Comparison of ENCODE assay signal across 1 cellular context in the genomic region with DNA sequence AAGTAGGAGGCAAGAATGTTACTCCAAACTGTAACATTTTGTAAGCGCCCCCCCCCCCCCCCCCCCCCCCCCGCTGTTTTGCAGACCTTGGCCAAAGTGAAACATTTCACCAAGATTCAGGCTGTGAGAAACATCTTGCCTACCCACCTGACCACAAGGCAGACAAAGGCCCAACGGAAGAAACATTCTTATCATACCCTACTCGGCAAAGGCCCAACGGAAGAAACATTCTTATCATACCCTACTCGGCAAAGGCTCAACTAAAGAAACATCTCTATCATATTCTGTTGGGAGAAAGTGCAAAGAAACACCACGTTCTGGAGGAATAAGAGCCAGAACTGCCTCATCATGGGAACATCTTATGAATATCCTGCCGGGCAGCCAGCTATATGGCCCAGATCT.
TF ChIP-seq lines count a peak whose summit lies in the region.

No MANE protein-coding gene starts in this region.

TF ChIP-seq in K562, 482 proteins besides CTCF, POLR2A, EP300 and RAD21 (continued from another document and continues in another):
- TF ChIP-seq MTA2 (IDR thresholded peaks at IDR 0.05; ENCODE audit: low read depth): 0 out of 2 replicates have a peak, but pooled peaks have one; percentile 18
- TF ChIP-seq NFRKB (IDR thresholded peaks at IDR 0.05; ENCODE audit: low read depth): peak; percentile 70; the same call in 1 of the 2 replicates
- TF ChIP-seq EHMT2 (IDR thresholded peaks at IDR 0.05): peak; percentile 60; the same call in 1 of the 2 replicates
- TF ChIP-seq, protein P1, sequence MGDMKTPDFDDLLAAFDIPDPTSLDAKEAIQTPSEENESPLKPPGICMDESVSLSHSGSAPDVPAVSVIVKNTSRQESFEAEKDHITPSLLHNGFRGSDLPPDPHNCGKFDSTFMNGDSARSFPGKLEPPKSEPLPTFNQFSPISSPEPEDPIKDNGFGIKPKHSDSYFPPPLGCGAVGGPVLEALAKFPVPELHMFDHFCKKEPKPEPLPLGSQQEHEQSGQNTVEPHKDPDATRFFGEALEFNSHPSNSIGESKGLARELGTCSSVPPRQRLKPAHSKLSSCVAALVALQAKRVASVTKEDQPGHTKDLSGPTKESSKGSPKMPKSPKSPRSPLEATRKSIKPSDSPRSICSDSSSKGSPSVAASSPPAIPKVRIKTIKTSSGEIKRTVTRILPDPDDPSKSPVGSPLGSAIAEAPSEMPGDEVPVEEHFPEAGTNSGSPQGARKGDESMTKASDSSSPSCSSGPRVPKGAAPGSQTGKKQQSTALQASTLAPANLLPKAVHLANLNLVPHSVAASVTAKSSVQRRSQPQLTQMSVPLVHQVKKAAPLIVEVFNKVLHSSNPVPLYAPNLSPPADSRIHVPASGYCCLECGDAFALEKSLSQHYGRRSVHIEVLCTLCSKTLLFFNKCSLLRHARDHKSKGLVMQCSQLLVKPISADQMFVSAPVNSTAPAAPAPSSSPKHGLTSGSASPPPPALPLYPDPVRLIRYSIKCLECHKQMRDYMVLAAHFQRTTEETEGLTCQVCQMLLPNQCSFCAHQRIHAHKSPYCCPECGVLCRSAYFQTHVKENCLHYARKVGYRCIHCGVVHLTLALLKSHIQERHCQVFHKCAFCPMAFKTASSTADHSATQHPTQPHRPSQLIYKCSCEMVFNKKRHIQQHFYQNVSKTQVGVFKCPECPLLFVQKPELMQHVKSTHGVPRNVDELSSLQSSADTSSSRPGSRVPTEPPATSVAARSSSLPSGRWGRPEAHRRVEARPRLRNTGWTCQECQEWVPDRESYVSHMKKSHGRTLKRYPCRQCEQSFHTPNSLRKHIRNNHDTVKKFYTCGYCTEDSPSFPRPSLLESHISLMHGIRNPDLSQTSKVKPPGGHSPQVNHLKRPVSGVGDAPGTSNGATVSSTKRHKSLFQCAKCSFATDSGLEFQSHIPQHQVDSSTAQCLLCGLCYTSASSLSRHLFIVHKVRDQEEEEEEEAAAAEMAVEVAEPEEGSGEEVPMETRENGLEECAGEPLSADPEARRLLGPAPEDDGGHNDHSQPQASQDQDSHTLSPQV (IDR thresholded peaks at IDR 0.05): peak; percentile 69
- TF ChIP-seq DPF2 (IDR thresholded peaks at IDR 0.05): peak; percentile 83
- TF ChIP-seq, protein P2, sequence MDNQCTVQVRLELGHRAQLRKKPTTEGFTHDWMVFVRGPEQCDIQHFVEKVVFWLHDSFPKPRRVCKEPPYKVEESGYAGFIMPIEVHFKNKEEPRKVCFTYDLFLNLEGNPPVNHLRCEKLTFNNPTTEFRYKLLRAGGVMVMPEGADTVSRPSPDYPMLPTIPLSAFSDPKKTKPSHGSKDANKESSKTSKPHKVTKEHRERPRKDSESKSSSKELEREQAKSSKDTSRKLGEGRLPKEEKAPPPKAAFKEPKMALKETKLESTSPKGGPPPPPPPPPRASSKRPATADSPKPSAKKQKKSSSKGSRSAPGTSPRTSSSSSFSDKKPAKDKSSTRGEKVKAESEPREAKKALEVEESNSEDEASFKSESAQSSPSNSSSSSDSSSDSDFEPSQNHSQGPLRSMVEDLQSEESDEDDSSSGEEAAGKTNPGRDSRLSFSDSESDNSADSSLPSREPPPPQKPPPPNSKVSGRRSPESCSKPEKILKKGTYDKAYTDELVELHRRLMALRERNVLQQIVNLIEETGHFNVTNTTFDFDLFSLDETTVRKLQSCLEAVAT (IDR thresholded peaks at IDR 0.05): peak in 1 of 2 experiments; percentile 74; a peak in 2 of 4 replicates
- peak in 1 of 2 experiments; percentile 46; a peak in 1 of 4 replicates for TF ChIP-seq HDAC1 (IDR thresholded peaks at IDR 0.05)
- TF ChIP-seq CXXC5 (CRISPR knock-in tag; IDR thresholded peaks at IDR 0.05): 0 out of 2 replicates have a peak, but pooled peaks have one; percentile 18
- no peak for TF ChIP-seq RFX5 (IDR thresholded peaks at IDR 0.05; ENCODE audit: low read depth, low read length)
- TF ChIP-seq, protein P3, sequence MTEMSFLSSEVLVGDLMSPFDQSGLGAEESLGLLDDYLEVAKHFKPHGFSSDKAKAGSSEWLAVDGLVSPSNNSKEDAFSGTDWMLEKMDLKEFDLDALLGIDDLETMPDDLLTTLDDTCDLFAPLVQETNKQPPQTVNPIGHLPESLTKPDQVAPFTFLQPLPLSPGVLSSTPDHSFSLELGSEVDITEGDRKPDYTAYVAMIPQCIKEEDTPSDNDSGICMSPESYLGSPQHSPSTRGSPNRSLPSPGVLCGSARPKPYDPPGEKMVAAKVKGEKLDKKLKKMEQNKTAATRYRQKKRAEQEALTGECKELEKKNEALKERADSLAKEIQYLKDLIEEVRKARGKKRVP (CRISPR knock-in tag; IDR thresholded peaks at IDR 0.05): no peak
- TF ChIP-seq POLR2H (tag; IDR thresholded peaks at IDR 0.05; ENCODE audit: low read depth): peak; percentile 31; the same call in 1 of the 2 replicates
- 0 out of 2 replicates have a peak, but pooled peaks have one; percentile 22 for TF ChIP-seq GABPA (tag; conservative IDR thresholded peaks at IDR 0.05; ENCODE audit: low read depth)
- peak; percentile 55; the same call in 1 of the 2 replicates for TF ChIP-seq TAL1 (IDR thresholded peaks at IDR 0.05)
- no peak for TF ChIP-seq ZNF23 (CRISPR knock-in tag; IDR thresholded peaks at IDR 0.05)
- TF ChIP-seq, protein P4, sequence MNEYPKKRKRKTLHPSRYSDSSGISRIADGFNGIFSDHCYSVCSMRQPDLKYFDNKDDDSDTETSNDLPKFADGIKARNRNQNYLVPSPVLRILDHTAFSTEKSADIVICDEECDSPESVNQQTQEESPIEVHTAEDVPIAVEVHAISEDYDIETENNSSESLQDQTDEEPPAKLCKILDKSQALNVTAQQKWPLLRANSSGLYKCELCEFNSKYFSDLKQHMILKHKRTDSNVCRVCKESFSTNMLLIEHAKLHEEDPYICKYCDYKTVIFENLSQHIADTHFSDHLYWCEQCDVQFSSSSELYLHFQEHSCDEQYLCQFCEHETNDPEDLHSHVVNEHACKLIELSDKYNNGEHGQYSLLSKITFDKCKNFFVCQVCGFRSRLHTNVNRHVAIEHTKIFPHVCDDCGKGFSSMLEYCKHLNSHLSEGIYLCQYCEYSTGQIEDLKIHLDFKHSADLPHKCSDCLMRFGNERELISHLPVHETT (CRISPR knock-in tag; conservative IDR thresholded peaks at IDR 0.05 in 1 of 2, IDR thresholded peaks at IDR 0.05 in 1 of 2): no peak; a peak in 1 of 4 replicates
- TF ChIP-seq, protein P5, sequence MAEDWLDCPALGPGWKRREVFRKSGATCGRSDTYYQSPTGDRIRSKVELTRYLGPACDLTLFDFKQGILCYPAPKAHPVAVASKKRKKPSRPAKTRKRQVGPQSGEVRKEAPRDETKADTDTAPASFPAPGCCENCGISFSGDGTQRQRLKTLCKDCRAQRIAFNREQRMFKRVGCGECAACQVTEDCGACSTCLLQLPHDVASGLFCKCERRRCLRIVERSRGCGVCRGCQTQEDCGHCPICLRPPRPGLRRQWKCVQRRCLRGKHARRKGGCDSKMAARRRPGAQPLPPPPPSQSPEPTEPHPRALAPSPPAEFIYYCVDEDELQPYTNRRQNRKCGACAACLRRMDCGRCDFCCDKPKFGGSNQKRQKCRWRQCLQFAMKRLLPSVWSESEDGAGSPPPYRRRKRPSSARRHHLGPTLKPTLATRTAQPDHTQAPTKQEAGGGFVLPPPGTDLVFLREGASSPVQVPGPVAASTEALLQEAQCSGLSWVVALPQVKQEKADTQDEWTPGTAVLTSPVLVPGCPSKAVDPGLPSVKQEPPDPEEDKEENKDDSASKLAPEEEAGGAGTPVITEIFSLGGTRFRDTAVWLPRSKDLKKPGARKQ (CRISPR knock-in tag; IDR thresholded peaks at IDR 0.05): no peak
- TF ChIP-seq ZSCAN29 (IDR thresholded peaks at IDR 0.05): no peak
- TF ChIP-seq MBD2 (IDR thresholded peaks at IDR 0.05; ENCODE audit: borderline replicate concordance, low read depth): 0 out of 2 replicates have a peak, but pooled peaks have one; percentile 29
- TF ChIP-seq MEIS2 (IDR thresholded peaks at IDR 0.05; ENCODE audit: partially characterized antibody): peak; percentile 6
- peak; percentile 86 for TF ChIP-seq CBFA2T3 (IDR thresholded peaks at IDR 0.05)
- TF ChIP-seq GATA2 (CRISPR knock-in tag; IDR thresholded peaks at IDR 0.05): no peak
- no peak for TF ChIP-seq ZNF644 (tag; IDR thresholded peaks at IDR 0.05; ENCODE audit: low read depth)
- peak; percentile 65 for TF ChIP-seq FOXM1 (IDR thresholded peaks at IDR 0.05; ENCODE audit: low read depth)
- no peak for TF ChIP-seq FOXM1 (CRISPR knock-in tag; IDR thresholded peaks at IDR 0.05; ENCODE audit: low read depth)
- peak; percentile 93 for TF ChIP-seq ETV1 (tag; conservative IDR thresholded peaks at IDR 0.05; ENCODE audit: low read depth)
- TF ChIP-seq ETV5 (CRISPR knock-in tag; IDR thresholded peaks at IDR 0.05; ENCODE audit: low read depth): peak; percentile 79; the same call in 1 of the 2 replicates
- TF ChIP-seq CCAR2 (IDR thresholded peaks at IDR 0.05; ENCODE audit: low read depth, low read length): no peak
- TF ChIP-seq ARID1B (IDR thresholded peaks at IDR 0.05): peak; percentile 85
- peak; percentile 47 for TF ChIP-seq TAF9B (IDR thresholded peaks at IDR 0.05; ENCODE audit: partially characterized antibody)
- TF ChIP-seq RAD51 (IDR thresholded peaks at IDR 0.05; ENCODE audit: borderline replicate concordance, low read depth): peak; percentile 32; the same call in 1 of the 2 replicates
- no peak for TF ChIP-seq STAT5B (CRISPR knock-in tag; IDR thresholded peaks at IDR 0.05)
- 0 out of 2 replicates have a peak, but pooled peaks have one; percentile 43 for TF ChIP-seq ZEB2 (IDR thresholded peaks at IDR 0.05)
- no peak for TF ChIP-seq BACH1 (tag; IDR thresholded peaks at IDR 0.05)
- peak; percentile 73 for TF ChIP-seq TCF3 (CRISPR knock-in tag; IDR thresholded peaks at IDR 0.05)
- no peak for TF ChIP-seq RBM39 (optimal IDR thresholded peaks at IDR 0.05; ENCODE audit: low read depth, low read length)
- TF ChIP-seq TBL1XR1 (IDR thresholded peaks at IDR 0.05; ENCODE audit: low read length in 2 of 2): peak in 1 of 2 experiments; percentile 63; a peak in 1 of 4 replicates
- TF ChIP-seq BCOR (IDR thresholded peaks at IDR 0.05): no peak
- TF ChIP-seq FOXJ3 (CRISPR knock-in tag; IDR thresholded peaks at IDR 0.05): no peak
- TF ChIP-seq, protein P6, sequence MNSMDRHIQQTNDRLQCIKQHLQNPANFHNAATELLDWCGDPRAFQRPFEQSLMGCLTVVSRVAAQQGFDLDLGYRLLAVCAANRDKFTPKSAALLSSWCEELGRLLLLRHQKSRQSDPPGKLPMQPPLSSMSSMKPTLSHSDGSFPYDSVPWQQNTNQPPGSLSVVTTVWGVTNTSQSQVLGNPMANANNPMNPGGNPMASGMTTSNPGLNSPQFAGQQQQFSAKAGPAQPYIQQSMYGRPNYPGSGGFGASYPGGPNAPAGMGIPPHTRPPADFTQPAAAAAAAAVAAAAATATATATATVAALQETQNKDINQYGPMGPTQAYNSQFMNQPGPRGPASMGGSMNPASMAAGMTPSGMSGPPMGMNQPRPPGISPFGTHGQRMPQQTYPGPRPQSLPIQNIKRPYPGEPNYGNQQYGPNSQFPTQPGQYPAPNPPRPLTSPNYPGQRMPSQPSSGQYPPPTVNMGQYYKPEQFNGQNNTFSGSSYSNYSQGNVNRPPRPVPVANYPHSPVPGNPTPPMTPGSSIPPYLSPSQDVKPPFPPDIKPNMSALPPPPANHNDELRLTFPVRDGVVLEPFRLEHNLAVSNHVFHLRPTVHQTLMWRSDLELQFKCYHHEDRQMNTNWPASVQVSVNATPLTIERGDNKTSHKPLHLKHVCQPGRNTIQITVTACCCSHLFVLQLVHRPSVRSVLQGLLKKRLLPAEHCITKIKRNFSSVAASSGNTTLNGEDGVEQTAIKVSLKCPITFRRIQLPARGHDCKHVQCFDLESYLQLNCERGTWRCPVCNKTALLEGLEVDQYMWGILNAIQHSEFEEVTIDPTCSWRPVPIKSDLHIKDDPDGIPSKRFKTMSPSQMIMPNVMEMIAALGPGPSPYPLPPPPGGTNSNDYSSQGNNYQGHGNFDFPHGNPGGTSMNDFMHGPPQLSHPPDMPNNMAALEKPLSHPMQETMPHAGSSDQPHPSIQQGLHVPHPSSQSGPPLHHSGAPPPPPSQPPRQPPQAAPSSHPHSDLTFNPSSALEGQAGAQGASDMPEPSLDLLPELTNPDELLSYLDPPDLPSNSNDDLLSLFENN (IDR thresholded peaks at IDR 0.05; ENCODE audit: low read depth in 2 of 2, low read length in 2 of 2): 0 out of 4 replicates have a peak, but pooled peaks of 1 of the 2 experiments have one; percentile 29
- TF ChIP-seq SUPT5H (IDR thresholded peaks at IDR 0.05): peak; percentile 61
- TF ChIP-seq KAT2B (IDR thresholded peaks at IDR 0.05; ENCODE audit: low read depth, low read length): no peak
- TF ChIP-seq, protein P7, sequence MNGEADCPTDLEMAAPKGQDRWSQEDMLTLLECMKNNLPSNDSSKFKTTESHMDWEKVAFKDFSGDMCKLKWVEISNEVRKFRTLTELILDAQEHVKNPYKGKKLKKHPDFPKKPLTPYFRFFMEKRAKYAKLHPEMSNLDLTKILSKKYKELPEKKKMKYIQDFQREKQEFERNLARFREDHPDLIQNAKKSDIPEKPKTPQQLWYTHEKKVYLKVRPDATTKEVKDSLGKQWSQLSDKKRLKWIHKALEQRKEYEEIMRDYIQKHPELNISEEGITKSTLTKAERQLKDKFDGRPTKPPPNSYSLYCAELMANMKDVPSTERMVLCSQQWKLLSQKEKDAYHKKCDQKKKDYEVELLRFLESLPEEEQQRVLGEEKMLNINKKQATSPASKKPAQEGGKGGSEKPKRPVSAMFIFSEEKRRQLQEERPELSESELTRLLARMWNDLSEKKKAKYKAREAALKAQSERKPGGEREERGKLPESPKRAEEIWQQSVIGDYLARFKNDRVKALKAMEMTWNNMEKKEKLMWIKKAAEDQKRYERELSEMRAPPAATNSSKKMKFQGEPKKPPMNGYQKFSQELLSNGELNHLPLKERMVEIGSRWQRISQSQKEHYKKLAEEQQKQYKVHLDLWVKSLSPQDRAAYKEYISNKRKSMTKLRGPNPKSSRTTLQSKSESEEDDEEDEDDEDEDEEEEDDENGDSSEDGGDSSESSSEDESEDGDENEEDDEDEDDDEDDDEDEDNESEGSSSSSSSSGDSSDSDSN (IDR thresholded peaks at IDR 0.05; ENCODE audit: borderline replicate concordance in 1 of 2, low read depth in 2 of 2, low read length in 2 of 2): 0 out of 4 replicates have a peak, but pooled peaks of 1 of the 2 experiments have one; percentile 18
- no peak for TF ChIP-seq BRD9 (IDR thresholded peaks at IDR 0.05; ENCODE audit: low read depth, partially characterized antibody)
- TF ChIP-seq, protein P8, sequence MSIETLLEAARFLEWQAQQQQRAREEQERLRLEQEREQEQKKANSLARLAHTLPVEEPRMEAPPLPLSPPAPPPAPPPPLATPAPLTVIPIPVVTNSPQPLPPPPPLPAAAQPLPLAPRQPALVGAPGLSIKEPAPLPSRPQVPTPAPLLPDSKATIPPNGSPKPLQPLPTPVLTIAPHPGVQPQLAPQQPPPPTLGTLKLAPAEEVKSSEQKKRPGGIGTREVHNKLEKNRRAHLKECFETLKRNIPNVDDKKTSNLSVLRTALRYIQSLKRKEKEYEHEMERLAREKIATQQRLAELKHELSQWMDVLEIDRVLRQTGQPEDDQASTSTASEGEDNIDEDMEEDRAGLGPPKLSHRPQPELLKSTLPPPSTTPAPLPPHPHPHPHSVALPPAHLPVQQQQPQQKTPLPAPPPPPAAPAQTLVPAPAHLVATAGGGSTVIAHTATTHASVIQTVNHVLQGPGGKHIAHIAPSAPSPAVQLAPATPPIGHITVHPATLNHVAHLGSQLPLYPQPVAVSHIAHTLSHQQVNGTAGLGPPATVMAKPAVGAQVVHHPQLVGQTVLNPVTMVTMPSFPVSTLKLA (conservative IDR thresholded peaks at IDR 0.05): peak; percentile 10 to 52; a peak in 1 of 4 replicates
- peak; percentile 59; the same call in 1 of the 2 replicates for TF ChIP-seq TEAD4 (IDR thresholded peaks at IDR 0.05; ENCODE audit: low read length)
- no peak for TF ChIP-seq TEAD4 (CRISPR knock-in tag; IDR thresholded peaks at IDR 0.05; ENCODE audit: borderline replicate concordance)
- peak; percentile 36; the same call in 1 of the 2 replicates for TF ChIP-seq MYBL2 (IDR thresholded peaks at IDR 0.05; ENCODE audit: low read depth)
- TF ChIP-seq MYBL2 (CRISPR knock-in tag; IDR thresholded peaks at IDR 0.05; ENCODE audit: borderline replicate concordance): no peak
